Comparison of ENCODE assay signal across 8 cellular contexts in genomic region chr16:19118938-19119431, GRCh38. TPM values are rescaled to one million over a fixed set of nuclear protein-coding genes. Genes with fewer than 3 reads are reported as not detected.
DNase-seq lines count a peak whose midpoint lies in the region; ATAC-seq and TF ChIP-seq lines count a peak whose summit lies in the region.

No MANE protein-coding gene starts in this region.

- H3K4me3 ChIP-seq in left lung, result peak overlapping the region; percentile 18 to 24

- peak overlapping the region; percentile 74 for H3K27ac Mint-ChIP-seq in Calu3 (ENCODE audit: unreplicated experiment)

- no peaks in the 10 kb centered on the region for H3K9me3 ChIP-seq in left lung

- H3K4me1 Mint-ChIP-seq in Calu3 (ENCODE audit: low read depth, unreplicated experiment), result peaks cover 40% of the 10 kb centered on the region

- peaks cover 0 to 8% of the 10 kb centered on the region in 2 donors for H3K27me3 ChIP-seq in left lung

- H3K36me3 ChIP-seq in left lung, result peaks cover 0 to 30% of the 10 kb centered on the region in 2 donors

- CTCF ChIA-PET in Calu3 (lab: Charles Lee), result interaction anchor here (0.7 to 2.1 kb wide), 5 partner anchors 11 to 299 kb away, joined by 3 to 13 read pairs (median 4); partner anchors contain the start of gene TMC5

- intact Hi-C loops in Calu3 (cut with micrococcal nuclease; ENCODE audit: unreplicated experiment) (no loop called here), left lung (cut with DNase I) (no loop called here)

- H3K4me1 ChIP-seq in left lung, result peaks cover 50 to 74% of the 10 kb centered on the region in 2 donors

- TF ChIP-seq CTCF in Calu3 (IDR thresholded peaks at IDR 0.05; ENCODE audit: unreplicated experiment) (no peak), left lung (IDR thresholded peaks at IDR 0.05) (no peak)

- DNase-seq in Calu3, result peak; percentile 38
- DNase-seq in NOMO-1 treated with dmso at 0.1 percent for 144 hours (lab: John Stamatoyannopoulos, UW; ENCODE audit: unreplicated experiment), result peak; percentile 63
- peak; percentile 94 for DNase-seq in astrocyte of the hippocampus (ENCODE audit: low read depth, low spot score)
- peak in 1 of 2 donors; percentile 73 for DNase-seq in left lung
- DNase-seq in stimulated activated naive CD8-positive, alpha-beta T cell treated with anti-CD3 and anti-CD28 coated beads, Interleukin-15, Interleukin-2, amounts not matched to agents 100 U/mL and 50 U/mL, for 24 hours, result peak; percentile 58
- no peak for DNase-seq in NCI-H748 treated with DMSO at 0.1 percent for 48 hours (lab: John Stamatoyannopoulos, UW)

- BruUV-seq in Calu3 (replicated peaks; lab: Mats Ljungman, UMichigan), result no TSS peak

- H3K27ac ChIP-seq in left lung, result peak overlapping the region; percentile 91

- peak overlapping the region; percentile 64 for H3K4me3 Mint-ChIP-seq in Calu3 (ENCODE audit: low read depth, unreplicated experiment)

- ATAC-seq in left lung (peak; percentile 48), GM21528 (IDR thresholded peaks at IDR 0.05; ENCODE audit: low FRiP score, unreplicated experiment) (no peak), HG03139 (IDR thresholded peaks at IDR 0.05; ENCODE audit: unreplicated experiment) (no peak)
- peak; percentile 59 for ATAC-seq in stimulated activated naive CD8-positive, alpha-beta T cell treated with anti-CD3 and anti-CD28 coated beads, Interleukin-15, Interleukin-2, amounts not matched to agents 100 U/mL and 50 U/mL, for 24 hours

- H3K36me3 Mint-ChIP-seq in Calu3 (ENCODE audit: insufficient read depth, unreplicated experiment), result peaks cover 72% of the 10 kb centered on the region

- H3K9me3 Mint-ChIP-seq in Calu3 (ENCODE audit: low read depth, unreplicated experiment), result no peaks in the 10 kb centered on the region

- no peaks in the 10 kb centered on the region for H3K27me3 Mint-ChIP-seq in Calu3 (ENCODE audit: unreplicated experiment)

RNA-seq across cellular contexts. Expression of gene ITPRIPL2, which starts 5.2 kb away (rescaled TPM):
- 73.1 and 86.0 TPM in 2 replicates for total RNA-seq in Calu3 (2022)
- total RNA-seq in left lung, result 10 to 100 TPM; 67.6 to 82.7 TPM

RNA-seq across cellular contexts. Expression of gene SYT17, which starts 49.1 kb away (rescaled TPM):
- 10.6 and 16.6 TPM in 2 replicates for total RNA-seq in Calu3 (2022)
- 10 to 100 TPM; 12.3 to 26.3 TPM for total RNA-seq in left lung

RNA-seq across cellular contexts. Expression of gene COQ7, which starts 51.6 kb away (rescaled TPM):
- total RNA-seq in Calu3 (2022) (24.3 and 28.5 TPM in 2 replicates), left lung (10 to 100 TPM; 15.1 to 16.4 TPM)

Comparison
In these comparisons a context has a peak if more than half of its experiments do, and no peak if none do; other contexts are left out.
1. ATAC-seq: peak in left lung (single experiment) and stimulated activated naive CD8-positive, alpha-beta T cell treated with anti-CD3 and anti-CD28 coated beads, Interleukin-15, Interleukin-2, amounts not matched to agents 100 U/mL and 50 U/mL, for 24 hours (single experiment); none in GM21528 (single experiment) and HG03139 (single experiment).